Comparison of ENCODE assay signal across 9 cellular contexts in the genomic region with DNA sequence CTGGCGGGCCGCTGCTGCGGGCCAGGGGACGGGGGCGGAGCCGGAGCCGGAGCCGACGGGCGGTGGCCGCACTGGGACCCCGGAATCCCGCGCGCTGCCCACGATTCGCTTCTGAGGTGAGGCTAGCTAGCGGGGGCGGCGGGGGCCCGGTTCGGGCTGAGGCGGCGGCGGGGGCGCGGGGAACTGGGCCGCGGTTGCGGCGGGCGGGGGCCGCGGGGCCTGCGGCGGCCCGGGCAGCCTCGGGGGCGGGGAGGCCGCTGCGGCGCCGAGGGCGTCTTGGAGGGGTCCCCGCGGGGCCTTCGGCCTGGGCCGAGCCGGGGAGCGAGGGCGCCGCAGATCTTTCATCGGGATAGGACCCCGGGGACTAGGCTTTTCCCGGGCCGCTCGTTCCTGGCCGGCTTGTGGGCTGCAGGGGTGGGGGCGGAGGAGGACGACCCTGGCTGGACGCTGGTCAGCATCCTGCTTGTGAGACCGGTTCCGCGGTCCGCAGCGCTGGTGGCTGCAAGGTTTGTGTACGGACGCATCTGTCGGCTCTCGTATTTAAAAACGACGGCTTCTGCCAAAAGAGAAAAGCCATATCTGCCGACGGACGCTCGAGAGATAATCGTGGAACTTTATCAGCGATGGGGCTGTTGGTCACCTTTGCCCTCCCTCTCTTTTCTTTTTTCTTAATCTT. TPM values are rescaled to one million over a fixed set of nuclear protein-coding genes. Genes with fewer than 3 reads are reported as not detected.
DNase-seq lines count a peak whose midpoint lies in the region; ATAC-seq, FAIRE-seq and TF ChIP-seq lines count a peak whose summit lies in the region.
"Had no signal": no experiment of that assay in that cellular context is flagged by ENCODE, and none has a peak within 500 bp of the region (broad histone marks: within the 10 kb centered on the region; RNA-seq: fewer than 3 reads in every experiment).

No MANE protein-coding gene starts in this region.

- H4K20me1 ChIP-seq in GM23248 (ENCODE audit: insufficient read depth) (peaks cover 10% of the 10 kb centered on the region), HepG2 (ENCODE audit: insufficient read depth, low read length) (peaks cover 29% of the 10 kb centered on the region)

- H3K9me2 ChIP-seq in GM23248 (ENCODE audit: insufficient read depth), result no peaks in the 10 kb centered on the region

- H3K79me2 ChIP-seq in GM23248 (ENCODE audit: insufficient read depth), result peaks cover 64% of the 10 kb centered on the region
- H3K79me2 ChIP-seq in HepG2 (ENCODE audit: insufficient read depth, low read length), result peaks cover 52% of the 10 kb centered on the region

- H3K27me3 Mint-ChIP-seq in central memory CD8-positive, alpha-beta T cell, result no peaks in the 10 kb centered on the region

- CTCF ChIA-PET in HepG2 (lab: Yijun Ruan, JAX; ENCODE audit: low intra/inter-chr PET ratio, low total read pairs), result no interaction called here

- peak; percentile 24; the same call in 1 of the 2 replicates for TF ChIP-seq RAD21 in HepG2 (CRISPR knock-in tag; IDR thresholded peaks at IDR 0.05)

- H3F3A ChIP-seq in GM23248 (ENCODE audit: insufficient read depth), result peaks cover 18% of the 10 kb centered on the region

- peak overlapping the region; percentile 75 for H2AFZ ChIP-seq in GM23248
- no peak overlapping the region for H2AFZ ChIP-seq in HepG2 (ENCODE audit: low read length)

- peak overlapping the region; percentile 95 for H3K27ac Mint-ChIP-seq in central memory CD8-positive, alpha-beta T cell (ENCODE audit: low read depth)

- H3K9me3 ChIP-seq in GM23248 (ENCODE audit: low read depth) (no peaks in the 10 kb centered on the region), NT2/D1 (ENCODE audit: insufficient read depth, low read length) (peaks cover 16% of the 10 kb centered on the region), HepG2 (ENCODE audit: low read length) (no peaks in the 10 kb centered on the region), subcutaneous abdominal adipose tissue (ENCODE audit: control insufficient read depth in 5 of 5, low read length in 5 of 5) (no peaks in the 10 kb centered on the region)

- H3K4me3 ChIP-seq in GM23248 (peak overlapping the region; percentile 87), NT2/D1 (ENCODE audit: insufficient read length, low read depth) (peak overlapping the region; percentile 73), HepG2 (replicated peaks in 1 of 3; ENCODE audit: insufficient read depth in 1 of 3, low read depth in 2 of 3, low read length in 3 of 3) (peak overlapping the region; percentile 86 to 99 (median 87)), subcutaneous abdominal adipose tissue (ENCODE audit: low read depth in 1 of 5, low read length in 5 of 5) (peak overlapping the region; percentile 86 to 92 (median 89))

- no peak for TF ChIP-seq CTCF in HepG2 (CRISPR knock-in tag; IDR thresholded peaks at IDR 0.05)

- intact Hi-C loops in HepG2 (cut with micrococcal nuclease; ENCODE audit: unreplicated experiment), result loop anchor here (2.0 to 5.0 kb wide), 3 partner anchors 17 to 93 kb away; a partner anchor contains a TSS

- in situ Hi-C loops in GM23248 (cut with MboI) (no loop called here), HepG2 (cut with HindIII; ENCODE audit: extremely low pct_ligation_motif_present, low pct_unique_long_range_greater_than_20kb) (no loop called here)

- H3K36me3 ChIP-seq in GM23248 (ENCODE audit: low read depth) (no peaks in the 10 kb centered on the region), NT2/D1 (ENCODE audit: insufficient read depth, insufficient read length, low read length) (peaks cover 3% of the 10 kb centered on the region), HepG2 (replicated peaks in 1 of 2; ENCODE audit: control insufficient read depth in 1 of 2, insufficient read depth in 2 of 2, low read length in 2 of 2) (no peaks in the 10 kb centered on the region), subcutaneous abdominal adipose tissue (ENCODE audit: control insufficient read depth in 5 of 5, insufficient read depth in 5 of 5, low read length in 5 of 5) (no peaks in the 10 kb centered on the region)

- H3K27me3 ChIP-seq in GM23248 (replicated peaks; ENCODE audit: insufficient read depth) (no peaks in the 10 kb centered on the region), NT2/D1 (ENCODE audit: insufficient read depth, insufficient read length) (no peaks in the 10 kb centered on the region), HepG2 (ENCODE audit: control insufficient read depth in 1 of 2, insufficient read depth in 2 of 2, low read length in 2 of 2) (no peaks in the 10 kb centered on the region; a peak in 1 of 5 replicates), subcutaneous abdominal adipose tissue (ENCODE audit: control insufficient read depth in 5 of 5, insufficient read depth in 4 of 5, low read length in 5 of 5) (no peaks in the 10 kb centered on the region)

- TF ChIP-seq EP300 in HepG2 (IDR thresholded peaks at IDR 0.05; ENCODE audit: low read depth in 2 of 2, low read length in 2 of 2) (no peak), HepG2 (CRISPR knock-in tag; IDR thresholded peaks at IDR 0.05; ENCODE audit: borderline replicate concordance) (no peak)

- DNase-seq in EH (ENCODE audit: low read depth), result peak; percentile 54
- DNase-seq in GM23248, result peak; percentile 67
- DNase-seq in NT2/D1 (ENCODE audit: low read depth, low spot score), result no peak
- DNase-seq in central memory CD8-positive, alpha-beta T cell (ENCODE audit: low spot score in 2 of 2), result no peak
- no peak for DNase-seq in HepG2 (ENCODE audit: low spot score)
- DNase-seq in stimulated activated CD4-positive, alpha-beta T cell treated with anti-CD3 and anti-CD28 coated beads, Interleukin-1b, Interleukin-23, amount 100 ng/mL, for 48 hours, result no peak
- no peak for DNase-seq in A172 (ENCODE audit: low spot score)

- peaks cover 26% of the 10 kb centered on the region for H3K36me3 Mint-ChIP-seq in central memory CD8-positive, alpha-beta T cell (ENCODE audit: insufficient read depth)

- POLR2A ChIA-PET in HepG2 (lab: Yijun Ruan, JAX), result interaction anchor here (1.6 kb wide), 1 partner anchor 17 kb away, joined by 7 read pairs; no protein-coding TSS in a partner anchor

- H3K9ac ChIP-seq in GM23248 (peak overlapping the region; percentile 92), NT2/D1 (ENCODE audit: insufficient read length, low read depth) (peak overlapping the region; percentile 81), HepG2 (ENCODE audit: insufficient read depth, low read depth, low read length) (peak overlapping the region; percentile 75), subcutaneous abdominal adipose tissue (ENCODE audit: low read length in 5 of 5) (peak overlapping the region; percentile 89 to 96 (median 92))

- H3K4me3 Mint-ChIP-seq in central memory CD8-positive, alpha-beta T cell, result peak overlapping the region; percentile 94

- 1 to 2% methylated on average over 23 to 68 of the region's 78 CpGs for WGBS in GM23248 (ENCODE audit: low coverage in 1 of 2, low lambda C conversion rate in 2 of 2, missing lambda C conversion rate in 2 of 2), 2 experiments
- under 1% methylated on average over 13 of the region's 78 CpGs for WGBS in HepG2 (ENCODE audit: low lambda C conversion rate)

- FAIRE-seq in HepG2 (lab: Jason Lieb, UNC), result no peak
- FAIRE-seq: TTC549 had no signal

- H3K9me3 Mint-ChIP-seq in central memory CD8-positive, alpha-beta T cell, result no peaks in the 10 kb centered on the region

- H3K4me1 Mint-ChIP-seq in central memory CD8-positive, alpha-beta T cell, result peaks cover 67% of the 10 kb centered on the region

- H3K4me2 ChIP-seq in GM23248 (ENCODE audit: unreplicated experiment) (peak overlapping the region; percentile 93), HepG2 (ENCODE audit: low read depth, low read length) (peak overlapping the region; percentile 82)

- BruUV-seq in HepG2 (replicated peaks; lab: Mats Ljungman, UMichigan), result no TSS peak

- 0 out of 4 replicates have a peak, but pooled peaks of 1 of the 2 experiments have one; percentile 40 for TF ChIP-seq POLR2A in HepG2 (IDR thresholded peaks at IDR 0.05; ENCODE audit: insufficient read depth in 1 of 2, low read depth in 2 of 2, low read length in 2 of 2)

- peaks cover 16% of the 10 kb centered on the region for H3K4me1 ChIP-seq in GM23248 (ENCODE audit: insufficient read depth)
- no peaks in the 10 kb centered on the region for H3K4me1 ChIP-seq in NT2/D1 (ENCODE audit: insufficient read depth, insufficient read length)
- peaks cover 52% of the 10 kb centered on the region for H3K4me1 ChIP-seq in HepG2 (ENCODE audit: insufficient read depth, low read length)
- peaks cover 3 to 42% (median 26%) of the 10 kb centered on the region in 5 donors for H3K4me1 ChIP-seq in subcutaneous abdominal adipose tissue (ENCODE audit: control insufficient read depth in 5 of 5, insufficient read depth in 5 of 5, low read length in 5 of 5)

- ATAC-seq in central memory CD8-positive, alpha-beta T cell (replicated peaks; ENCODE audit: extremely low read depth, poor library complexity, severe bottlenecking), result peak; percentile 35
- peak; percentile 15 for ATAC-seq in HepG2

- H3K27ac ChIP-seq in GM23248, result peak overlapping the region; percentile 53
- peak overlapping the region; percentile 69 for H3K27ac ChIP-seq in HepG2 (ENCODE audit: extremely low read length, insufficient read depth, low read length)
- H3K27ac ChIP-seq in subcutaneous abdominal adipose tissue (ENCODE audit: low read depth, low read length), result peak overlapping the region; percentile 91

RNA-seq across cellular contexts. Expression of a gene that starts 0.4 kb away (rescaled TPM):
- total RNA-seq in GM23248 (2014; rRNA removed; shearing (Covaris generic)), result 188 and 219 TPM in 2 replicates
- polyA plus RNA-seq in GM23248 (2016; fragmentation: Nextera tagmentation; extraction: Ambion mirVana) (175 and 181 TPM in 2 replicates), HepG2 (2011; rRNA removed) (73.9 and 76.3 TPM in 2 replicates)
- 122 and 133 TPM in 2 replicates for total RNA-seq in HepG2 (2016; rRNA removed; fragmentation: Illumina TruSeq; extraction: Trizol)
- 25.1 and 28.0 TPM in 2 replicates for total RNA-seq in HepG2 (2016; cell fraction: cytosol; rRNA removed; fragmentation: Illumina TruSeq; extraction: Trizol; ENCODE audit: low read depth)
- 104 and 117 TPM in 2 replicates for total RNA-seq in HepG2 (2016; cell fraction: insoluble cytoplasmic fraction; rRNA removed; fragmentation: Illumina TruSeq; extraction: Trizol)
- 56.9 and 59.3 TPM in 2 replicates for total RNA-seq in HepG2 (2016; cell fraction: membrane; rRNA removed; fragmentation: Illumina TruSeq; extraction: Trizol)
- 109 and 119 TPM in 2 replicates for total RNA-seq in HepG2 (2016; cell fraction: nucleus; rRNA removed; fragmentation: Illumina TruSeq; extraction: Trizol)
- 48.1 and 66.3 TPM in 2 replicates for polyA plus RNA-seq in HepG2 (2011; cell fraction: cytosol; rRNA removed)
- 210 and 221 TPM in 2 replicates for polyA plus RNA-seq in HepG2 (2011; cell fraction: nucleus; rRNA removed)
- polyA plus RNA-seq in HepG2 (2012), result 70.7 and 77.6 TPM in 2 replicates
- 11.6 and 13.4 TPM in 2 replicates for polyA plus RNA-seq in HepG2 (2016; cell fraction: cytosol; fragmentation: Illumina TruSeq; extraction: Trizol; ENCODE audit: low read depth)
- 90.6 and 120 TPM in 2 replicates for polyA plus RNA-seq in HepG2 (2016; cell fraction: insoluble cytoplasmic fraction; fragmentation: Illumina TruSeq; extraction: Trizol; ENCODE audit: low read depth)
- polyA plus RNA-seq in HepG2 (2016; cell fraction: membrane; fragmentation: Illumina TruSeq; extraction: Trizol; ENCODE audit: low read depth), result 40.3 and 41.9 TPM in 2 replicates
- polyA plus RNA-seq in HepG2 (2016; cell fraction: nucleus; fragmentation: Illumina TruSeq; extraction: Trizol; ENCODE audit: insufficient read depth, low read depth), result 163 and 167 TPM in 2 replicates
- polyA minus RNA-seq in HepG2 (2011; rRNA and poly(A)+ RNA removed; ENCODE audit: low replicate concordance), result 28.2 and 90.0 TPM in 2 replicates
- 43.0 and 48.4 TPM in 2 replicates for polyA minus RNA-seq in HepG2 (2011; cell fraction: cytosol; rRNA and poly(A)+ RNA removed)
- 99.5 and 109 TPM in 2 replicates for polyA minus RNA-seq in HepG2 (2011; cell fraction: nucleus; rRNA and poly(A)+ RNA removed)
- 166 and 199 TPM in 2 replicates for total RNA-seq in A172 (2014; rRNA removed; shearing (Covaris generic))

RNA-seq across cellular contexts. Expression of a gene that starts 51.2 kb away (rescaled TPM):
- total RNA-seq in GM23248 (2014; rRNA removed; shearing (Covaris generic)), result 31.2 and 46.3 TPM in 2 replicates
- polyA plus RNA-seq in GM23248 (2016; fragmentation: Nextera tagmentation; extraction: Ambion mirVana) (19.1 and 20.9 TPM in 2 replicates), HepG2 (2011; rRNA removed) (34.5 and 38.6 TPM in 2 replicates)
- total RNA-seq in HepG2 (2016; rRNA removed; fragmentation: Illumina TruSeq; extraction: Trizol), result 7.0 and 16.9 TPM in 2 replicates
- total RNA-seq in HepG2 (2016; cell fraction: cytosol; rRNA removed; fragmentation: Illumina TruSeq; extraction: Trizol; ENCODE audit: low read depth), result 8.3 and 8.9 TPM in 2 replicates
- 6.0 and 17.5 TPM in 2 replicates for total RNA-seq in HepG2 (2016; cell fraction: insoluble cytoplasmic fraction; rRNA removed; fragmentation: Illumina TruSeq; extraction: Trizol)
- 10.1 and 13.2 TPM in 2 replicates for total RNA-seq in HepG2 (2016; cell fraction: membrane; rRNA removed; fragmentation: Illumina TruSeq; extraction: Trizol)
- 24.2 and 26.2 TPM in 2 replicates for total RNA-seq in HepG2 (2016; cell fraction: nucleus; rRNA removed; fragmentation: Illumina TruSeq; extraction: Trizol)
- polyA plus RNA-seq in HepG2 (2011; cell fraction: cytosol; rRNA removed), result 9.0 and 10.4 TPM in 2 replicates
- 190 and 200 TPM in 2 replicates for polyA plus RNA-seq in HepG2 (2011; cell fraction: nucleus; rRNA removed)
- polyA plus RNA-seq in HepG2 (2012), result 8.5 and 20.0 TPM in 2 replicates
- polyA plus RNA-seq in HepG2 (2016; cell fraction: cytosol; fragmentation: Illumina TruSeq; extraction: Trizol; ENCODE audit: low read depth), result 8.6 and 9.1 TPM in 2 replicates
- polyA plus RNA-seq in HepG2 (2016; cell fraction: insoluble cytoplasmic fraction; fragmentation: Illumina TruSeq; extraction: Trizol; ENCODE audit: low read depth), result 8.9 and 10.1 TPM in 2 replicates
- polyA plus RNA-seq in HepG2 (2016; cell fraction: membrane; fragmentation: Illumina TruSeq; extraction: Trizol; ENCODE audit: low read depth), result 12.6 and 15.4 TPM in 2 replicates
- polyA plus RNA-seq in HepG2 (2016; cell fraction: nucleus; fragmentation: Illumina TruSeq; extraction: Trizol; ENCODE audit: insufficient read depth, low read depth), result 68.6 and 68.9 TPM in 2 replicates
- polyA minus RNA-seq in HepG2 (2011; rRNA and poly(A)+ RNA removed; ENCODE audit: low replicate concordance), result 33.1 and 43.4 TPM in 2 replicates
- polyA minus RNA-seq in HepG2 (2011; cell fraction: cytosol; rRNA and poly(A)+ RNA removed), result 8.4 and 8.5 TPM in 2 replicates
- polyA minus RNA-seq in HepG2 (2011; cell fraction: nucleus; rRNA and poly(A)+ RNA removed), result 60.7 and 63.2 TPM in 2 replicates
- total RNA-seq in A172 (2014; rRNA removed; shearing (Covaris generic)), result 37.4 and 56.9 TPM in 2 replicates

Comparison
In these comparisons a context has a peak if more than half of its experiments do, and no peak if none do; other contexts are left out.
1. DNase-seq: peak in EH (single experiment) and GM23248 (single experiment); none in NT2/D1 (single experiment), central memory CD8-positive, alpha-beta T cell (0 of 2), HepG2 (single experiment), stimulated activated CD4-positive, alpha-beta T cell treated with anti-CD3 and anti-CD28 coated beads, Interleukin-1b, Interleukin-23, amount 100 ng/mL, for 48 hours (single experiment) and A172 (single experiment).
2. Peak in every context shown above with its lines, with median percentiles within 50 percentile points of each other: H3K27ac ChIP-seq, H3K4me3 ChIP-seq and H3K9ac ChIP-seq.